In the genomic region with DNA sequence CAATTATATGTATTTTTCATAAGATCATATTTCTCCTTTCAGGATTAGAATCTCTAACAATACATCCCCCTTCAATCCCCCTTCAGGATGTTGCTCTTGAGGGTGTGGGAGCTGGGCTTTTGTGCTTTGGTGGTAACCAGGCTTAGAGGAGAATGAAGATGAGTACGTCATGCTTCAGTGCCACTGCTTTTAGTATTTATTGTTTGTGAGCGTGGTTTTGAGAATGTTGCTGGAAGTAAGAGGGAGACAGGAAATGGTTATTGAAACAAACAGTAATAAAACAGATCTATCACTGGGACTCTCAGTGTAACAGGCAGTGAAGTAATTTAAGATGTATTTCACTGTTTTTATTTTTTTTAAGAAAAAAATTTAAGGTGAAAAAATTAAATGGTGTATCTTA, we compare ENCODE assay signal across 18 cellular contexts. TPM values are rescaled to one million over a fixed set of nuclear protein-coding genes. Genes with fewer than 3 reads are reported as not detected.
A peak's percentile ranks its signal among the peaks of the same experiment; 100 is the strongest.
DNase-seq lines count a peak whose midpoint lies in the region; ATAC-seq and TF ChIP-seq lines count a peak whose summit lies in the region.
"Had no signal": no experiment of that assay in that cellular context is flagged by ENCODE, and none has a peak within 500 bp of the region (broad histone marks: within the 10 kb centered on the region; RNA-seq: fewer than 3 reads in every experiment).

No MANE protein-coding gene starts in this region.

- H3K4me3 ChIP-seq in psoas muscle: no peak overlapping the region
- H3K4me3 ChIP-seq in lower leg skin (ENCODE audit: low read depth, poor library complexity, severe bottlenecking): no peak overlapping the region
- H3K4me3 ChIP-seq: K562, upper lobe of right lung had no signal

- in situ Hi-C loops in KBM-7 (cut with MboI; ENCODE audit: low pct_unique_long_range_greater_than_20kb, low sequenced_read_pairs): no loop called here

- WGBS in psoas muscle, 3 donors: 61 to 75% (median 72%) methylated on average over 2 of the region's 2 CpGs
- WGBS in lower leg skin, 2 donors: 74 to 78% methylated on average over 2 of the region's 2 CpGs

- DNase-seq in DMS153 (lab: John Stamatoyannopoulos, UW) (peak; percentile 40), DMS153 treated with DMSO at 0.1 percent for 48 hours (lab: John Stamatoyannopoulos, UW; ENCODE audit: unreplicated experiment) (no peak), LHCN-M2 (ENCODE audit: low read depth) (peak; percentile 63), chondrocyte (ENCODE audit: low spot score) (no peak), psoas muscle (no peak), Kasumi-1 (lab: John Stamatoyannopoulos, UW) (no peak), KBM-7 (no peak), lower leg skin (ENCODE audit: low spot score in 2 of 2) (no peak)
- DNase-seq: activated CD4-positive, alpha-beta T cell treated with anti-CD3 and anti-CD28 coated beads, Interleukin-2, amount 50 U/mL, for 1 hour; aorta; DMS 273 treated with DMSO at 0.1 percent for 48 hours; mammary epithelial cell; NCI-H1930; stimulated activated CD4-positive, alpha-beta T cell treated with anti-CD3 and anti-CD28 coated beads, Interleukin-1b, Interleukin-23, amount 100 ng/mL, for 48 hours; upper lobe of right lung had no signal

- intact Hi-C loops in psoas muscle (cut with DNase I) (no loop called here), lower leg skin (cut with DNase I; ENCODE audit: low total_unique reads) (no loop called here)

- peaks cover 62% of the 10 kb centered on the region for H3K4me1 ChIP-seq in psoas muscle
- H3K4me1 ChIP-seq: upper lobe of right lung had no signal

- H3K9me3 Mint-ChIP-seq in chondrocyte (ENCODE audit: low read depth): no peaks in the 10 kb centered on the region

- H3K27me3 ChIP-seq in psoas muscle (ENCODE audit: insufficient read depth in 3 of 3, low read length in 2 of 3): no peaks in the 10 kb centered on the region
- H3K27me3 ChIP-seq: upper lobe of right lung had no signal

- TF ChIP-seq CTCF in chondrocyte (IDR thresholded peaks at IDR 0.05) (no peak), psoas muscle (IDR thresholded peaks at IDR 0.05) (no peak), lower leg skin (IDR thresholded peaks at IDR 0.05) (no peak)

- TF ChIP-seq POLR2A in lower leg skin (IDR thresholded peaks at IDR 0.05): no peak

- H3K36me3 Mint-ChIP-seq in chondrocyte (ENCODE audit: low read depth): no peaks in the 10 kb centered on the region

- H3K9me3 ChIP-seq in psoas muscle: no peaks in the 10 kb centered on the region
- H3K9me3 ChIP-seq: upper lobe of right lung had no signal

- peaks cover 45% of the 10 kb centered on the region for H3K4me1 Mint-ChIP-seq in chondrocyte (ENCODE audit: low read depth)

- no peak for ATAC-seq in psoas muscle
- ATAC-seq: K562, upper lobe of right lung had no signal

- H3K4me3 Mint-ChIP-seq in chondrocyte (ENCODE audit: unreplicated experiment): no peak overlapping the region

- H3K36me3 ChIP-seq in psoas muscle (ENCODE audit: insufficient read depth in 1 of 2, low read depth in 1 of 2): peaks cover 0 to 3% of the 10 kb centered on the region in 2 donors
- H3K36me3 ChIP-seq: upper lobe of right lung had no signal

- peak overlapping the region; percentile 77 for H3K27ac Mint-ChIP-seq in chondrocyte (ENCODE audit: unreplicated experiment)

- H3K27me3 Mint-ChIP-seq in chondrocyte (ENCODE audit: low read depth): no peaks in the 10 kb centered on the region

- H3K27ac ChIP-seq in psoas muscle: peak overlapping the region; percentile 59
- H3K27ac ChIP-seq: 22Rv1, parathyroid adenoma, upper lobe of right lung had no signal

RNA-seq across cellular contexts. Expression of a gene that starts 35.3 kb away (rescaled TPM):
- total RNA-seq in LHCN-M2 (2014; rRNA removed) (137 and 145 TPM in 2 replicates), chondrocyte (53.8 to 68.4 TPM (median 55.0 TPM) in 3 replicates), psoas muscle (100 to 1,000 TPM in 3 of 4 donors, 10 to 100 TPM in 1; 99.7 to 261 (median 185) TPM), lower leg skin (10 to 100 TPM; 13.5 to 21.7 (median 15.8) TPM)
- 92.4 TPM for polyA plus RNA-seq in LHCN-M2 (2012)
- polyA plus RNA-seq in psoas muscle: 100 to 1,000 TPM; 112 to 290 (median 198) TPM

Comparison
In these comparisons a context has a peak if more than half of its experiments do, and no peak if none do; other contexts are left out.
1. DNase-seq: peak in DMS153 (single experiment) and LHCN-M2 (single experiment); none in DMS153 treated with DMSO at 0.1 percent for 48 hours (single experiment), chondrocyte (single experiment), psoas muscle (0 of 2), Kasumi-1 (0 of 2), KBM-7 (single experiment) and lower leg skin (0 of 2).